14 cellular contexts compared by ENCODE assay signal in genomic region chr11:62842891-62843290, GRCh38. TPM values are rescaled to one million over a fixed set of nuclear protein-coding genes. Genes with fewer than 3 reads are reported as not detected.
DNase-seq lines count a peak whose midpoint lies in the region; ATAC-seq, FAIRE-seq and TF ChIP-seq lines count a peak whose summit lies in the region.
"Not testable (repeated sequence)": the region's sequence is repeated elsewhere in the genome, so short reads cannot be mapped to it uniquely, and the experiment has no call there.
"Had no signal": no experiment of that assay in that cellular context is flagged by ENCODE, and none has a peak within 500 bp of the region (broad histone marks: within the 10 kb centered on the region; RNA-seq: fewer than 3 reads in every experiment).

No MANE protein-coding gene starts in this region.

- TF ChIP-seq POLR2A in A549 (IDR thresholded peaks at IDR 0.05; ENCODE audit: low read length); K562 (conservative IDR thresholded peaks at IDR 0.05); suprapubic skin (IDR thresholded peaks at IDR 0.05): not testable (repeated sequence)

- H3K27ac ChIP-seq in A549 (peak overlapping the region; percentile 88 to 95), GM23338 (ENCODE audit: low read depth) (peak overlapping the region; percentile 93), OCI-LY1 (ENCODE audit: low read depth, low read length, poor library complexity, severe bottlenecking) (peak overlapping the region; percentile 95), lower lobe of right lung (peak overlapping the region; percentile 100), parathyroid adenoma (peak overlapping the region; percentile 100), suprapubic skin (peak overlapping the region; percentile 97)
- H3K27ac ChIP-seq in K562 (ENCODE audit: extremely low read depth, low read depth, low read length); fibroblast of lung (ENCODE audit: insufficient read depth, low read length): not testable (repeated sequence)

- H4K20me1 ChIP-seq in GM23338 (replicated peaks; ENCODE audit: insufficient read depth); OCI-LY1 (ENCODE audit: insufficient read depth, low read length); K562 (replicated peaks; ENCODE audit: control insufficient read depth, insufficient read depth, low read length); fibroblast of lung (ENCODE audit: control insufficient read depth, extremely low read depth, insufficient read depth, low read length): not testable (repeated sequence)

- in situ Hi-C loops in K562 (cut with MboI), result not testable (repeated sequence)

- DNase-seq in A549 (ENCODE audit: low read depth in 1 of 2, low spot score in 1 of 2); GM23338 (ENCODE audit: low spot score); K562 (ENCODE audit: extremely low read depth in 1 of 4, low spot score in 3 of 4); fibroblast of lung (ENCODE audit: low read depth in 2 of 2); lower lobe of right lung; suprapubic skin (ENCODE audit: low spot score in 2 of 2): not testable (repeated sequence)

- not testable (repeated sequence) for H3K4me3 ChIP-seq in A549; OCI-LY1 (ENCODE audit: low read depth, low read length, poor library complexity, severe bottlenecking); K562; fibroblast of lung (replicated peaks in 1 of 4; ENCODE audit: control extremely low read depth in 1 of 4, insufficient read depth in 1 of 4, low read depth in 3 of 4, low read length in 4 of 4); lower lobe of right lung; parathyroid adenoma (ENCODE audit: low read depth, low read length)
- peak overlapping the region; percentile 45 for H3K4me3 ChIP-seq in GM23338
- peak overlapping the region; percentile 92 for H3K4me3 ChIP-seq in suprapubic skin

- not testable (repeated sequence) for TF ChIP-seq RAD21 in A549 (conservative IDR thresholded peaks at IDR 0.05 in 1 of 2, IDR thresholded peaks at IDR 0.05 in 1 of 2); K562 (CRISPR knock-in tag; conservative IDR thresholded peaks at IDR 0.05 in 1 of 2, IDR thresholded peaks at IDR 0.05 in 1 of 2)

- not testable (repeated sequence) for H3K9me2 ChIP-seq in GM23338 (ENCODE audit: insufficient read depth); OCI-LY1 (ENCODE audit: low read depth, low read length)

- peaks cover 14% of the 10 kb centered on the region for H3K79me2 ChIP-seq in GM23338 (replicated peaks; ENCODE audit: insufficient read depth)
- peaks cover 13% of the 10 kb centered on the region for H3K79me2 ChIP-seq in OCI-LY1 (ENCODE audit: insufficient read depth, low read length)
- peaks cover 19% of the 10 kb centered on the region for H3K79me2 ChIP-seq in K562 (ENCODE audit: control insufficient read depth, insufficient read depth, low read length)
- H3K79me2 ChIP-seq in fibroblast of lung (ENCODE audit: control insufficient read depth, insufficient read depth, low read length), result peaks cover 12% of the 10 kb centered on the region
- not testable (repeated sequence) for H3K79me2 ChIP-seq in parathyroid adenoma

- not testable (repeated sequence) for H3K4me3 Mint-ChIP-seq in GM23338

- H3K27me3 Mint-ChIP-seq in GM23338 (ENCODE audit: insufficient read depth, low read depth, poor library complexity), result peaks cover 16% of the 10 kb centered on the region

- not testable (repeated sequence) for H3K9me1 ChIP-seq in K562 (ENCODE audit: control insufficient read depth, insufficient read depth, low read length)

- BruUV-seq in K562 (replicated peaks; lab: Mats Ljungman, UMichigan), result not testable (repeated sequence)

- not testable (repeated sequence) for FAIRE-seq in A549 (lab: Jason Lieb, UNC); K562 (lab: Jason Lieb, UNC)

- ATAC-seq in A549, GM23338, K562, lower lobe of right lung: not testable (repeated sequence)

- not testable (repeated sequence) for H3K9me3 ChIP-seq in A549; OCI-LY1 (ENCODE audit: low read length); K562 (replicated peaks; ENCODE audit: control insufficient read depth, insufficient read depth, low read depth, low read length); fibroblast of lung (ENCODE audit: control insufficient read depth, insufficient read depth, low read depth, low read length); lower lobe of right lung; parathyroid adenoma (ENCODE audit: control insufficient read depth, low read length); suprapubic skin

- peaks cover 16% of the 10 kb centered on the region for H3K36me3 Mint-ChIP-seq in GM23338 (ENCODE audit: low read depth)

- peaks cover 14% of the 10 kb centered on the region for H3K4me1 Mint-ChIP-seq in GM23338

- intact Hi-C loops in K562 (cut with micrococcal nuclease), result loop anchor here (5.0 to 10.0 kb wide), 3 partner anchors 118 to 446 kb away; partner anchors contain the start of genes C11orf98, CSKMT, HNRNPUL2 and TTC9C
- intact Hi-C loops in lower lobe of right lung (cut with DNase I), result not testable (repeated sequence)

- 0 out of 2 replicates have a peak overlapping the region, but pooled peaks have one; percentile 54 for H2AFZ ChIP-seq in GM23338
- H2AFZ ChIP-seq in OCI-LY1 (ENCODE audit: low read length), result not testable (repeated sequence)
- peak overlapping the region; percentile 92 for H2AFZ ChIP-seq in K562 (ENCODE audit: low read depth, low read length)
- H2AFZ ChIP-seq in fibroblast of lung (ENCODE audit: low read length), result peak overlapping the region; percentile 12
- H2AFZ ChIP-seq in parathyroid adenoma, result peak overlapping the region; percentile 95

- not testable (repeated sequence) for H3K36me3 ChIP-seq in GM23338 (ENCODE audit: insufficient read depth); OCI-LY1 (ENCODE audit: insufficient read depth, low read length); K562 (ENCODE audit: control insufficient read depth, insufficient read depth, low read length); fibroblast of lung (ENCODE audit: control insufficient read depth, insufficient read depth, low read length); lower lobe of right lung; parathyroid adenoma (ENCODE audit: control insufficient read depth, insufficient read depth, low read length); suprapubic skin

- POLR2A ChIA-PET in A549 (lab: Yijun Ruan, JAX), result not testable (repeated sequence)
- POLR2A ChIA-PET in K562 (lab: Yijun Ruan, JAX), result interaction anchor here (0.6 to 6.3 kb wide), 4 partner anchors 11 to 54 kb away, joined by 3 to 100 read pairs (median 19); partner anchors contain the start of gene NXF1

- CTCF ChIA-PET in A549 (lab: Yijun Ruan, JAX), result interaction anchor here (0.8 to 1.3 kb wide), 2 partner anchors 13 to 19 kb away, joined by 3 to 6 read pairs; no protein-coding TSS in a partner anchor
- CTCF ChIA-PET in K562 (lab: Yijun Ruan, JAX; ENCODE audit: low intra/inter-chr PET ratio), result not testable (repeated sequence)

- peaks cover 20% of the 10 kb centered on the region; the same call in 1 of the 2 replicates for H3F3A ChIP-seq in GM23338 (replicated peaks; ENCODE audit: low read depth)
- H3F3A ChIP-seq in OCI-LY1 (ENCODE audit: insufficient read depth, low read length), result not testable (repeated sequence)

- H3K4me1 ChIP-seq in A549, result peaks cover 12% of the 10 kb centered on the region
- H3K4me1 ChIP-seq in GM23338 (ENCODE audit: insufficient read depth); fibroblast of lung (ENCODE audit: control insufficient read depth, extremely low read depth, insufficient read depth, low read length); parathyroid adenoma: not testable (repeated sequence)
- peaks cover 33% of the 10 kb centered on the region for H3K4me1 ChIP-seq in OCI-LY1 (ENCODE audit: insufficient read depth, low read length, severe bottlenecking)
- peaks cover 5 to 19% of the 10 kb centered on the region in 2 experiments; a peak in 3 of 5 replicates for H3K4me1 ChIP-seq in K562 (replicated peaks in 1 of 2; ENCODE audit: control insufficient read depth in 2 of 2, insufficient read depth in 2 of 2, low read length in 2 of 2)
- H3K4me1 ChIP-seq in lower lobe of right lung, result peaks cover 20% of the 10 kb centered on the region
- H3K4me1 ChIP-seq in suprapubic skin, result peaks cover 31% of the 10 kb centered on the region

- TF ChIP-seq CTCF in A549 (IDR thresholded peaks at IDR 0.05); GM23338 (conservative IDR thresholded peaks at IDR 0.05; ENCODE audit: low read depth in 2 of 2); OCI-LY1 (IDR thresholded peaks at IDR 0.05; ENCODE audit: low read length); K562 (IDR thresholded peaks at IDR 0.05 in 2 of 3, conservative IDR thresholded peaks at IDR 0.05 in 1 of 3; ENCODE audit: insufficient read depth in 2 of 3, low read depth in 1 of 3, low read length in 3 of 3); fibroblast of lung (conservative IDR thresholded peaks at IDR 0.05 in 1 of 2, IDR thresholded peaks at IDR 0.05 in 1 of 2; ENCODE audit: low read depth in 1 of 2, low read length in 2 of 2); lower lobe of right lung (IDR thresholded peaks at IDR 0.05); parathyroid adenoma (IDR thresholded peaks at IDR 0.05); suprapubic skin (IDR thresholded peaks at IDR 0.05): not testable (repeated sequence)

- peak overlapping the region; percentile 66; the same call in 2 of the 3 replicates for H3K4me2 ChIP-seq in A549
- H3K4me2 ChIP-seq in GM23338, result peak overlapping the region; percentile 67
- peak overlapping the region; percentile 71; the same call in 1 of the 2 replicates for H3K4me2 ChIP-seq in OCI-LY1 (ENCODE audit: low read length)
- H3K4me2 ChIP-seq in K562 (ENCODE audit: insufficient read depth, low read length); fibroblast of lung (ENCODE audit: extremely low read depth, insufficient read depth, low read length); parathyroid adenoma (ENCODE audit: low read length): not testable (repeated sequence)

- H3K27ac Mint-ChIP-seq in GM23338, result not testable (repeated sequence)

- H3K9me3 Mint-ChIP-seq in GM23338, result peaks cover 15% of the 10 kb centered on the region

- TF ChIP-seq EP300 in A549 (IDR thresholded peaks at IDR 0.05); K562 (IDR thresholded peaks at IDR 0.05; ENCODE audit: low read length); suprapubic skin (IDR thresholded peaks at IDR 0.05): not testable (repeated sequence)

- H3K27me3 ChIP-seq in GM23338 (ENCODE audit: insufficient read depth); OCI-LY1 (ENCODE audit: insufficient read depth, low read length); K562 (ENCODE audit: control insufficient read depth in 2 of 2, insufficient read depth in 2 of 2, low read length in 2 of 2); fibroblast of lung (ENCODE audit: control insufficient read depth, insufficient read depth, low read length); lower lobe of right lung (ENCODE audit: low read depth); parathyroid adenoma (ENCODE audit: control insufficient read depth, insufficient read depth, low read length); suprapubic skin: not testable (repeated sequence)

- 96% methylated on average over 9 of the region's 9 CpGs for WGBS in A549 (ENCODE audit: missing lambda C conversion rate)
- WGBS in K562 (ENCODE audit: insufficient coverage, low coverage, missing lambda C conversion rate), result 69% methylated on average over 9 of the region's 9 CpGs
- WGBS in suprapubic skin, result 65% methylated on average over 9 of the region's 9 CpGs

- not testable (repeated sequence) for H3K9ac ChIP-seq in OCI-LY1 (ENCODE audit: low read length); K562 (ENCODE audit: insufficient read depth in 1 of 2, low read depth in 2 of 2, low read length in 2 of 2); fibroblast of lung (ENCODE audit: insufficient read depth, low read length); parathyroid adenoma

RNA-seq across cellular contexts. Expression of gene WDR74, which starts 3.5 kb away (rescaled TPM):
- 47.6 and 52.9 TPM in 2 replicates for polyA plus RNA-seq in A549 (2011; rRNA removed)
- polyA plus RNA-seq in A549 (2012; cell fraction: cytosol; rRNA removed), result 130 and 135 TPM in 2 replicates
- polyA plus RNA-seq in A549 (2012; cell fraction: nucleus; rRNA removed), result 216 and 240 TPM in 2 replicates
- 88.9 to 100 TPM (median 90.6 TPM) in 3 replicates for polyA plus RNA-seq in A549 (2017; fragmentation: RNase III; extraction: RNeasy Plus Mini Kit Qiagen cat#74134 plus additional on column Dnase treatment)
- polyA minus RNA-seq in A549 (2011; rRNA and poly(A)+ RNA removed), result 79.9 and 130 TPM in 2 replicates
- total RNA-seq in GM23338 (2014; rRNA removed; shearing (Covaris generic)), result 109 and 136 TPM in 2 replicates
- 94.4 and 95.8 TPM in 2 replicates for polyA plus RNA-seq in GM23338 (2016; fragmentation: Nextera tagmentation; extraction: Ambion mirVana)
- total RNA-seq in K562 (2011; cell fraction: chromatin; rRNA removed; ENCODE audit: low replicate concordance), result 146 and 260 TPM in 2 replicates
- 230 and 252 TPM in 2 replicates for total RNA-seq in K562 (2011; cell fraction: nucleolus; rRNA removed)
- 260 and 399 TPM in 2 replicates for total RNA-seq in K562 (2011; cell fraction: nucleoplasm; rRNA removed)
- total RNA-seq in K562 (2014; rRNA removed), result 210 and 239 TPM in 2 replicates
- 94.6 and 112 TPM in 2 replicates for total RNA-seq in K562 (2014; rRNA removed; fragmentation: Illumina TruSeq; extraction: Trizol)
- 122 and 128 TPM in 2 replicates for total RNA-seq in K562 (2015; rRNA removed; fragmentation: Illumina TruSeq; extraction: Trizol)
- total RNA-seq in K562 (2021), result 136 TPM in 2 replicates
- polyA plus RNA-seq in K562 (2011; rRNA removed), result 87.2 and 92.0 TPM in 2 replicates
- polyA plus RNA-seq in K562 (2011; cell fraction: cytosol; rRNA removed), result 101 and 156 TPM in 2 replicates
- polyA plus RNA-seq in K562 (2011; cell fraction: nucleus; rRNA removed), result 223 and 302 TPM in 2 replicates
- 75.1 and 119 TPM in 2 replicates for polyA plus RNA-seq in K562 (2012)
- 114 and 118 TPM in 2 replicates for polyA plus RNA-seq in K562 (2014; fragmentation: Illumina TruSeq; extraction: Trizol)
- 10 to 100 TPM; 32.7 to 46.2 TPM for polyA plus RNA-seq in K562 (2014; fragmentation: Nextera tagmentation; extraction: Ambion mirVana)
- polyA plus RNA-seq in K562 (2014; rRNA removed), result 165 and 208 TPM in 2 replicates
- 96.2 and 110 TPM in 2 replicates for polyA minus RNA-seq in K562 (2011; rRNA and poly(A)+ RNA removed)
- polyA minus RNA-seq in K562 (2011; cell fraction: cytosol; rRNA and poly(A)+ RNA removed), result 51.0 and 53.7 TPM in 2 replicates
- polyA minus RNA-seq in K562 (2011; cell fraction: nucleus; rRNA and poly(A)+ RNA removed), result 178 and 418 TPM in 2 replicates
- 85.3 and 86.9 TPM in 2 replicates for total RNA-seq in fibroblast of lung
- polyA plus RNA-seq in fibroblast of lung, result 14.8 and 24.0 TPM in 2 replicates
- 22.8 and 36.2 TPM in 2 replicates for polyA plus RNA-seq in fibroblast of lung (2012)
- polyA minus RNA-seq in fibroblast of lung (ENCODE audit: low replicate concordance), result 31.6 and 48.3 TPM in 2 replicates
- 35.3 TPM for total RNA-seq in lower lobe of right lung
- total RNA-seq in suprapubic skin, result 10 to 100 TPM; 63.3 to 79.8 (median 70.3) TPM

RNA-seq across cellular contexts. Expression of gene TEX54, which starts 10.2 kb away (rescaled TPM):
- polyA plus RNA-seq in A549 (2011; rRNA removed) (not detected in 2 replicates), A549 (2017; fragmentation: RNase III; extraction: RNeasy Plus Mini Kit Qiagen cat#74134 plus additional on column Dnase treatment) (not detected in 3 replicates), GM23338 (2016; fragmentation: Nextera tagmentation; extraction: Ambion mirVana) (1.3 and 1.9 TPM in 2 replicates), K562 (2011; rRNA removed) (not detected in 2 replicates), K562 (2014; fragmentation: Illumina TruSeq; extraction: Trizol) (not detected in 2 replicates), K562 (2014; fragmentation: Nextera tagmentation; extraction: Ambion mirVana) (not detected), K562 (2014; rRNA removed) (not detected in 2 replicates), fibroblast of lung (not detected in 2 replicates)
- not detected in 2 replicates for polyA plus RNA-seq in A549 (2012; cell fraction: cytosol; rRNA removed)
- 0.39 TPM in 1 of 2 replicates, not detected in the other for polyA plus RNA-seq in A549 (2012; cell fraction: nucleus; rRNA removed)
- not detected in 2 replicates for polyA minus RNA-seq in A549 (2011; rRNA and poly(A)+ RNA removed)
- not detected in 2 replicates for total RNA-seq in GM23338 (2014; rRNA removed; shearing (Covaris generic))
- total RNA-seq in K562 (2011; cell fraction: chromatin; rRNA removed; ENCODE audit: low replicate concordance), result 0.93 TPM in 1 of 2 replicates, not detected in the other
- 2.0 TPM in 1 of 2 replicates, not detected in the other for total RNA-seq in K562 (2011; cell fraction: nucleolus; rRNA removed)
- 1.2 TPM in 1 of 2 replicates, not detected in the other for total RNA-seq in K562 (2011; cell fraction: nucleoplasm; rRNA removed)
- total RNA-seq in K562 (2014; rRNA removed) (not detected in 2 replicates), K562 (2014; rRNA removed; fragmentation: Illumina TruSeq; extraction: Trizol) (not detected in 2 replicates), K562 (2015; rRNA removed; fragmentation: Illumina TruSeq; extraction: Trizol) (not detected in 2 replicates), K562 (2021) (not detected in 2 replicates), fibroblast of lung (not detected in 2 replicates), lower lobe of right lung (not detected), suprapubic skin (not detected)
- not detected in 2 replicates for polyA plus RNA-seq in K562 (2011; cell fraction: cytosol; rRNA removed)
- not detected in 2 replicates for polyA plus RNA-seq in K562 (2011; cell fraction: nucleus; rRNA removed)
- not detected in 2 replicates for polyA plus RNA-seq in K562 (2012)
- not detected in 2 replicates for polyA minus RNA-seq in K562 (2011; rRNA and poly(A)+ RNA removed)
- polyA minus RNA-seq in K562 (2011; cell fraction: cytosol; rRNA and poly(A)+ RNA removed), result not detected in 2 replicates
- polyA minus RNA-seq in K562 (2011; cell fraction: nucleus; rRNA and poly(A)+ RNA removed), result not detected in 2 replicates
- 0.35 TPM in 1 of 2 replicates, not detected in the other for polyA plus RNA-seq in fibroblast of lung (2012)
- polyA minus RNA-seq in fibroblast of lung (ENCODE audit: low replicate concordance), result not detected in 2 replicates
- total RNA-seq: A172, adrenal gland, esophagus mucosa, G401, left cardiac atrium, Right ventricle myocardium superior had no signal

RNA-seq across cellular contexts. Expression of gene STX5, which starts 11.0 kb away (rescaled TPM):
- polyA plus RNA-seq in A549 (2011; rRNA removed) (30.3 and 32.3 TPM in 2 replicates), A549 (2017; fragmentation: RNase III; extraction: RNeasy Plus Mini Kit Qiagen cat#74134 plus additional on column Dnase treatment) (16.8 to 21.0 TPM (median 19.5 TPM) in 3 replicates), GM23338 (2016; fragmentation: Nextera tagmentation; extraction: Ambion mirVana) (7.4 and 7.7 TPM in 2 replicates), K562 (2011; rRNA removed) (28.6 and 34.5 TPM in 2 replicates), K562 (2014; fragmentation: Illumina TruSeq; extraction: Trizol) (27.8 TPM in 2 replicates), K562 (2014; fragmentation: Nextera tagmentation; extraction: Ambion mirVana) (1 to 10 TPM; 2.8 to 3.6 TPM), K562 (2014; rRNA removed) (23.7 and 27.7 TPM in 2 replicates), fibroblast of lung (48.7 and 48.9 TPM in 2 replicates)
- polyA plus RNA-seq in A549 (2012; cell fraction: cytosol; rRNA removed), result 16.3 and 20.3 TPM in 2 replicates
- 14.0 and 14.4 TPM in 2 replicates for polyA plus RNA-seq in A549 (2012; cell fraction: nucleus; rRNA removed)
- 43.6 and 47.7 TPM in 2 replicates for polyA minus RNA-seq in A549 (2011; rRNA and poly(A)+ RNA removed)
- total RNA-seq in GM23338 (2014; rRNA removed; shearing (Covaris generic)), result 15.0 and 22.2 TPM in 2 replicates
- 46.3 and 74.6 TPM in 2 replicates for total RNA-seq in K562 (2011; cell fraction: chromatin; rRNA removed; ENCODE audit: low replicate concordance)
- 33.7 and 41.5 TPM in 2 replicates for total RNA-seq in K562 (2011; cell fraction: nucleolus; rRNA removed)
- total RNA-seq in K562 (2011; cell fraction: nucleoplasm; rRNA removed), result 38.8 and 41.1 TPM in 2 replicates
- total RNA-seq in K562 (2014; rRNA removed) (24.3 and 28.3 TPM in 2 replicates), K562 (2014; rRNA removed; fragmentation: Illumina TruSeq; extraction: Trizol) (17.2 and 17.4 TPM in 2 replicates), K562 (2015; rRNA removed; fragmentation: Illumina TruSeq; extraction: Trizol) (19.4 TPM in 2 replicates), K562 (2021) (24.8 and 26.9 TPM in 2 replicates), fibroblast of lung (40.3 and 44.9 TPM in 2 replicates), lower lobe of right lung (42.0 TPM), suprapubic skin (10 to 100 TPM; 26.8 to 47.8 (median 43.2) TPM)
- polyA plus RNA-seq in K562 (2011; cell fraction: cytosol; rRNA removed), result 35.9 and 38.3 TPM in 2 replicates
- polyA plus RNA-seq in K562 (2011; cell fraction: nucleus; rRNA removed), result 30.2 and 48.1 TPM in 2 replicates
- 22.3 and 69.5 TPM in 2 replicates for polyA plus RNA-seq in K562 (2012)
- polyA minus RNA-seq in K562 (2011; rRNA and poly(A)+ RNA removed), result 36.3 and 40.4 TPM in 2 replicates
- 14.2 and 15.6 TPM in 2 replicates for polyA minus RNA-seq in K562 (2011; cell fraction: cytosol; rRNA and poly(A)+ RNA removed)
- 18.3 and 23.7 TPM in 2 replicates for polyA minus RNA-seq in K562 (2011; cell fraction: nucleus; rRNA and poly(A)+ RNA removed)
- polyA plus RNA-seq in fibroblast of lung (2012), result 43.4 and 45.8 TPM in 2 replicates
- polyA minus RNA-seq in fibroblast of lung (ENCODE audit: low replicate concordance), result 39.7 and 53.2 TPM in 2 replicates

RNA-seq across cellular contexts. Expression of gene NXF1, which starts 37.7 kb away (rescaled TPM):
- 35.5 and 50.7 TPM in 2 replicates for polyA plus RNA-seq in A549 (2011; rRNA removed)
- 58.2 and 63.0 TPM in 2 replicates for polyA plus RNA-seq in A549 (2012; cell fraction: cytosol; rRNA removed)
- 126 and 131 TPM in 2 replicates for polyA plus RNA-seq in A549 (2012; cell fraction: nucleus; rRNA removed)
- polyA plus RNA-seq in A549 (2017; fragmentation: RNase III; extraction: RNeasy Plus Mini Kit Qiagen cat#74134 plus additional on column Dnase treatment), result 46.6 to 47.7 TPM (median 46.9 TPM) in 3 replicates
- polyA minus RNA-seq in A549 (2011; rRNA and poly(A)+ RNA removed), result 35.9 and 41.6 TPM in 2 replicates
- total RNA-seq in GM23338 (2014; rRNA removed; shearing (Covaris generic)), result 31.8 and 33.8 TPM in 2 replicates
- 31.1 and 31.7 TPM in 2 replicates for polyA plus RNA-seq in GM23338 (2016; fragmentation: Nextera tagmentation; extraction: Ambion mirVana)
- 197 and 278 TPM in 2 replicates for total RNA-seq in K562 (2011; cell fraction: chromatin; rRNA removed; ENCODE audit: low replicate concordance)
- 110 and 133 TPM in 2 replicates for total RNA-seq in K562 (2011; cell fraction: nucleolus; rRNA removed)
- 134 and 162 TPM in 2 replicates for total RNA-seq in K562 (2011; cell fraction: nucleoplasm; rRNA removed)
- 24.4 and 36.9 TPM in 2 replicates for total RNA-seq in K562 (2014; rRNA removed)
- 24.0 and 28.5 TPM in 2 replicates for total RNA-seq in K562 (2014; rRNA removed; fragmentation: Illumina TruSeq; extraction: Trizol)
- total RNA-seq in K562 (2015; rRNA removed; fragmentation: Illumina TruSeq; extraction: Trizol), result 35.3 and 35.8 TPM in 2 replicates
- total RNA-seq in K562 (2021), result 60.2 and 64.7 TPM in 2 replicates
- polyA plus RNA-seq in K562 (2011; rRNA removed), result 18.1 and 26.3 TPM in 2 replicates
- 34.4 and 39.3 TPM in 2 replicates for polyA plus RNA-seq in K562 (2011; cell fraction: cytosol; rRNA removed)
- 182 and 294 TPM in 2 replicates for polyA plus RNA-seq in K562 (2011; cell fraction: nucleus; rRNA removed)
- polyA plus RNA-seq in K562 (2012), result 55.7 and 62.4 TPM in 2 replicates
- polyA plus RNA-seq in K562 (2014; fragmentation: Illumina TruSeq; extraction: Trizol), result 86.9 and 98.3 TPM in 2 replicates
- 10 to 100 TPM; 26.8 to 68.8 TPM for polyA plus RNA-seq in K562 (2014; fragmentation: Nextera tagmentation; extraction: Ambion mirVana)
- polyA plus RNA-seq in K562 (2014; rRNA removed), result 34.4 and 41.1 TPM in 2 replicates
- polyA minus RNA-seq in K562 (2011; rRNA and poly(A)+ RNA removed), result 50.1 and 55.8 TPM in 2 replicates
- polyA minus RNA-seq in K562 (2011; cell fraction: cytosol; rRNA and poly(A)+ RNA removed), result 25.8 and 39.4 TPM in 2 replicates
- polyA minus RNA-seq in K562 (2011; cell fraction: nucleus; rRNA and poly(A)+ RNA removed), result 37.7 and 52.9 TPM in 2 replicates
- total RNA-seq in fibroblast of lung, result 14.9 and 17.2 TPM in 2 replicates
- 27.8 and 43.7 TPM in 2 replicates for polyA plus RNA-seq in fibroblast of lung
- polyA plus RNA-seq in fibroblast of lung (2012), result 32.3 and 43.7 TPM in 2 replicates
- polyA minus RNA-seq in fibroblast of lung (ENCODE audit: low replicate concordance), result 104 and 111 TPM in 2 replicates
- 93.2 TPM for total RNA-seq in lower lobe of right lung
- 100 to 1,000 TPM in 3 of 4 donors, 10 to 100 TPM in 1; 88.1 to 156 (median 115) TPM for total RNA-seq in suprapubic skin

RNA-seq across cellular contexts. Expression of gene SLC3A2, which starts 37.8 kb away (rescaled TPM):
- polyA plus RNA-seq in A549 (2011; rRNA removed) (1,064 and 1,133 TPM in 2 replicates), A549 (2017; fragmentation: RNase III; extraction: RNeasy Plus Mini Kit Qiagen cat#74134 plus additional on column Dnase treatment) (906 to 1,102 TPM (median 1,007 TPM) in 3 replicates), GM23338 (2016; fragmentation: Nextera tagmentation; extraction: Ambion mirVana) (240 and 241 TPM in 2 replicates), K562 (2011; rRNA removed) (282 and 323 TPM in 2 replicates), K562 (2014; fragmentation: Illumina TruSeq; extraction: Trizol) (183 and 221 TPM in 2 replicates), K562 (2014; fragmentation: Nextera tagmentation; extraction: Ambion mirVana) (10 to 100 TPM; 20.0 to 39.7 TPM), K562 (2014; rRNA removed) (254 and 296 TPM in 2 replicates), fibroblast of lung (91.2 and 132 TPM in 2 replicates)
- 1,069 and 1,103 TPM in 2 replicates for polyA plus RNA-seq in A549 (2012; cell fraction: cytosol; rRNA removed)
- 2,860 and 2,938 TPM in 2 replicates for polyA plus RNA-seq in A549 (2012; cell fraction: nucleus; rRNA removed)
- 561 and 608 TPM in 2 replicates for polyA minus RNA-seq in A549 (2011; rRNA and poly(A)+ RNA removed)
- total RNA-seq in GM23338 (2014; rRNA removed; shearing (Covaris generic)), result 375 and 425 TPM in 2 replicates
- total RNA-seq in K562 (2011; cell fraction: chromatin; rRNA removed; ENCODE audit: low replicate concordance), result 762 and 871 TPM in 2 replicates
- 808 and 809 TPM in 2 replicates for total RNA-seq in K562 (2011; cell fraction: nucleolus; rRNA removed)
- 628 and 726 TPM in 2 replicates for total RNA-seq in K562 (2011; cell fraction: nucleoplasm; rRNA removed)
- total RNA-seq in K562 (2014; rRNA removed) (245 and 289 TPM in 2 replicates), K562 (2014; rRNA removed; fragmentation: Illumina TruSeq; extraction: Trizol) (214 and 276 TPM in 2 replicates), K562 (2015; rRNA removed; fragmentation: Illumina TruSeq; extraction: Trizol) (120 and 132 TPM in 2 replicates), K562 (2021) (255 and 276 TPM in 2 replicates), fibroblast of lung (344 and 441 TPM in 2 replicates), lower lobe of right lung (214 TPM), suprapubic skin (100 to 1,000 TPM; 170 to 234 (median 198) TPM)
- polyA plus RNA-seq in K562 (2011; cell fraction: cytosol; rRNA removed), result 289 and 316 TPM in 2 replicates
- 1,169 and 1,253 TPM in 2 replicates for polyA plus RNA-seq in K562 (2011; cell fraction: nucleus; rRNA removed)
- polyA plus RNA-seq in K562 (2012), result 196 and 375 TPM in 2 replicates
- 168 and 173 TPM in 2 replicates for polyA minus RNA-seq in K562 (2011; rRNA and poly(A)+ RNA removed)
- polyA minus RNA-seq in K562 (2011; cell fraction: cytosol; rRNA and poly(A)+ RNA removed), result 167 and 196 TPM in 2 replicates
- polyA minus RNA-seq in K562 (2011; cell fraction: nucleus; rRNA and poly(A)+ RNA removed), result 164 and 348 TPM in 2 replicates
- polyA plus RNA-seq in fibroblast of lung (2012), result 76.2 and 115 TPM in 2 replicates
- polyA minus RNA-seq in fibroblast of lung (ENCODE audit: low replicate concordance), result 118 and 198 TPM in 2 replicates
